Comparison of ENCODE assay signal across 8 cellular contexts in the genomic region with DNA sequence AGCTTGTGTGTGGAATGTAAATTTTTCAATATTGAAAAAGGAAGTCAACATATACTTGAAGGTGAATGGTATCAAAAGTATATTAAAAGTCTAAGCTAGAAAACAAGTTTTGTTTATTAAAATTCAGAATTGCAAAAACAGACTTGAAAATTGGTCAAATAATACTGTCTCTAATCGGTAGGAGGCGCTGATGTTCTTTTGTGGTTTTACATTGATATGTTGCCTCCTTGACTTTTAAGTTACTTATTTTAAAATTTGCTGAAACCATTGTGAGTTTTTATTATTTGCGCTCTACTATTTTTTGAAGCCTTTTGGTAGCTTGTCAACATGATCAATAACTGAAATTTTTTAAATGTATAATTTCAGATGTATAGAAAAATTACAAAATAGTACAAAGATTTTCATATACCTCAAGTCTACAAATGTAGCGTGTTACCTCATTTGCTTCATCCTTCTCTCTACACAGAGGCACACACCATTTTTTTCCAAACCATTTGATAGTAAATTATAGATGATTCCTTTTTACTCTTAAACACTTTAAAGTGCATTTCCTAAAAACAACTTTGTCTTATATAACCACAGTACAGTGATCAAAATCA. TPM values are rescaled to one million over a fixed set of nuclear protein-coding genes. Genes with fewer than 3 reads are reported as not detected.
DNase-seq lines count a peak whose midpoint lies in the region; ATAC-seq and TF ChIP-seq lines count a peak whose summit lies in the region.

No MANE protein-coding gene starts in this region.

- peak; percentile 61 for TF ChIP-seq CTCF in GM10266 (IDR thresholded peaks at IDR 0.05; ENCODE audit: control insufficient read depth, insufficient read depth, low read depth, missing control alignments)
- TF ChIP-seq CTCF in OCI-LY1 (IDR thresholded peaks at IDR 0.05; ENCODE audit: low read length): peak; percentile 67

- H3K4me1 ChIP-seq in OCI-LY1 (ENCODE audit: insufficient read depth, low read length, severe bottlenecking): peaks cover 13% of the 10 kb centered on the region

- H3K9me2 ChIP-seq in OCI-LY1 (ENCODE audit: low read depth, low read length): no peaks in the 10 kb centered on the region

- no peaks in the 10 kb centered on the region for H4K20me1 ChIP-seq in OCI-LY1 (ENCODE audit: insufficient read depth, low read length)

- no peak overlapping the region for H3K4me2 ChIP-seq in OCI-LY1 (ENCODE audit: low read length)

- no peak for TF ChIP-seq POLR2A in erythroblast (IDR thresholded peaks at IDR 0.05; ENCODE audit: low read length)

- DNase-seq in GM10266 (ENCODE audit: extremely low spot score) (no peak), erythroblast (lab: John Stamatoyannopoulos, UW) (peak; percentile 61 to 79), pons (ENCODE audit: low spot score) (peak; percentile 68), AG08395 (ENCODE audit: low spot score) (no peak), SK-N-DZ (ENCODE audit: low spot score) (no peak)

- H3K9me3 ChIP-seq in OCI-LY1 (ENCODE audit: low read length): no peaks in the 10 kb centered on the region

- no peak overlapping the region for H3K9ac ChIP-seq in OCI-LY1 (ENCODE audit: low read length)

- peaks cover 94% of the 10 kb centered on the region for H3K36me3 ChIP-seq in OCI-LY1 (ENCODE audit: insufficient read depth, low read length)

- no peaks in the 10 kb centered on the region for H3K27me3 ChIP-seq in OCI-LY1 (ENCODE audit: insufficient read depth, low read length)

- no peak overlapping the region for H2AFZ ChIP-seq in OCI-LY1 (ENCODE audit: low read length)

- H3K4me3 ChIP-seq in OCI-LY1 (ENCODE audit: low read depth, low read length, poor library complexity, severe bottlenecking): no peak overlapping the region

- H3K79me2 ChIP-seq in OCI-LY1 (ENCODE audit: insufficient read depth, low read length): peaks cover 2% of the 10 kb centered on the region

- no peaks in the 10 kb centered on the region for H3F3A ChIP-seq in OCI-LY1 (ENCODE audit: insufficient read depth, low read length)

- ATAC-seq in HG02798 (IDR thresholded peaks at IDR 0.05; ENCODE audit: poor library complexity, unreplicated experiment) (no peak), HG03196 (IDR thresholded peaks at IDR 0.05; ENCODE audit: unreplicated experiment) (no peak)

- no peak overlapping the region for H3K27ac ChIP-seq in OCI-LY1 (ENCODE audit: low read depth, low read length, poor library complexity, severe bottlenecking)

RNA-seq across cellular contexts. Expression of a gene that starts 6.9 kb away (rescaled TPM):
- 73.3 and 108 TPM in 2 replicates for polyA plus RNA-seq in SK-N-DZ (2014; cell fraction: cytosol; rRNA removed)
- polyA plus RNA-seq in SK-N-DZ (2014; cell fraction: nucleus; rRNA removed): 57.2 and 81.1 TPM in 2 replicates

Comparison
In these comparisons a context has a peak if more than half of its experiments do, and no peak if none do; other contexts are left out.
1. DNase-seq: peak in erythroblast (2 of 2) and pons (single experiment); none in GM10266 (single experiment), AG08395 (single experiment) and SK-N-DZ (single experiment).